ENCODE assay signal across 8 cellular contexts in the genomic region with DNA sequence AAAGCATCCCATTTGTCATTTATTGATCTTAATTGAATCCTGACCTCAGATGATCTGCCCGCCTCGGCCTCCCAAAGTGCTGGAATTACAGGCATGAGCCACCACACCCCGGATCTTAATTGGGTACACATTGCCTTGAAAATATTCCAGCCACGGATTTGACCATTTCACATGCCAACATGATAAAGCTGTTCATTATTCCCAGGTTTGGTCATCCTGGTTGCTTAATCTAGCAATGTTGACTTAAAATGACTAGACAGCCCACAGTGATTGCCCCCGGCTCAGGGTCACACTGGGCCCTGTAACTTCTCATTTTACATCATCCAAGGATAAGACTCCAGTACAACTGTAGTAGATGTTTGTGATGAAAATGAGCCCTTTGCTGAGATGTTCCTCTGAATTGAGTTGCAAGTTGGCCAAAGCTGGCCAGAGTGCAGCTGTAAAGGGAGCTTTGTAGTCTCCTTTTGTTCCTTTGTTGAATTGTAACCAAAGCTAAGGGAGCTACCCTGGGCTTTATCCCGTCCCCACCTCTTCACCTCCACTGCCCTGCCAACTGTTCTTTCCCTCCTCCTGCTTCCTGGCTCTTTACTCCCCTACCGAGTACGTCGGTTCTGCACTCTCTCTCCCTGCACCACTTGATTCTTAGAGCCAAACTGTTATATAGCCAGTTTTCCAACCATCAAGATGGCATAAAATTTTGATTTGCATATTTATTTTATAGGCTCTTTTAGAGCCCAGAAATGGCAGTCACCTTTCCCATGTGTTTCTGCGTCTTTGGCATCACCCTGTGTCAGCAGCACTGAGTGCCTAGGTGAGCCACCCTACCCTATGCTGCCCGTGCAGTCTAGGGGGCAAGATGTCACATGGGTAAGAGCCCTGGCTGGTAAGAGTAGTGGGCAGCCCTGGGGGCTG.
DNase-seq lines count a peak whose midpoint lies in the region; ATAC-seq, FAIRE-seq and TF ChIP-seq lines count a peak whose summit lies in the region.

No MANE protein-coding gene starts in this region.

- in situ Hi-C loops in astrocyte of the cerebellum (cut with HindIII; ENCODE audit: low sequenced_read_pairs), result no loop called here

- DNase-seq in AG09309 (ENCODE audit: low read depth) (peak; percentile 100), HTR-8/SVneo (ENCODE audit: insufficient read length, low spot score) (peak; percentile 99), astrocyte of the cerebellum (ENCODE audit: low read depth) (peak; percentile 73), mesenchymal stem cell (peak; percentile 91), SW 1271 (lab: John Stamatoyannopoulos, UW) (no peak), SHP77 (lab: John Stamatoyannopoulos, UW) (no peak)

- peak overlapping the region in 1 of 2 experiments; percentile 75 for H3K4ac ChIP-seq in mesenchymal stem cell (ENCODE audit: low read depth in 1 of 2, low read length in 2 of 2)

- H2BK120ac ChIP-seq in mesenchymal stem cell (ENCODE audit: low read depth, low read length), result peak overlapping the region; percentile 36

- no peak for TF ChIP-seq CTCF in AG09309 (IDR thresholded peaks at IDR 0.05; ENCODE audit: control insufficient read depth, insufficient read depth, low read depth, low read length, missing control alignments)
- no peak for TF ChIP-seq CTCF in astrocyte of the cerebellum (IDR thresholded peaks at IDR 0.05; ENCODE audit: low read depth, low read length, missing control alignments)

- no peak overlapping the region for H4K8ac ChIP-seq in mesenchymal stem cell (ENCODE audit: low read length)

- H3K18ac ChIP-seq in mesenchymal stem cell (ENCODE audit: low read depth in 1 of 2, low read length in 2 of 2), result peak overlapping the region in 1 of 2 experiments; percentile 99

- H3K36me3 ChIP-seq in mesenchymal stem cell (ENCODE audit: control insufficient read depth in 1 of 2, insufficient read depth in 2 of 2, low read depth in 1 of 2, low read length in 2 of 2), result no peaks in the 10 kb centered on the region

- H4K91ac ChIP-seq in mesenchymal stem cell (ENCODE audit: low read length), result peak overlapping the region; percentile 66

- peak overlapping the region; percentile 99 for H2AK5ac ChIP-seq in mesenchymal stem cell (ENCODE audit: low read length, severe bottlenecking)

- peak overlapping the region; percentile 71 for H2BK5ac ChIP-seq in mesenchymal stem cell (ENCODE audit: low read depth, low read length, poor library complexity, severe bottlenecking)

- no peaks in the 10 kb centered on the region for H3K9me3 ChIP-seq in mesenchymal stem cell (ENCODE audit: control insufficient read depth, low read length)

- peak overlapping the region in 1 of 2 experiments; percentile 72 for H3K14ac ChIP-seq in mesenchymal stem cell (ENCODE audit: low read length in 2 of 2)

- ATAC-seq in GM19467 (IDR thresholded peaks at IDR 0.05; ENCODE audit: unreplicated experiment) (no peak), HG03342 (IDR thresholded peaks at IDR 0.05; ENCODE audit: unreplicated experiment) (no peak)

- H3K4me2 ChIP-seq in mesenchymal stem cell (ENCODE audit: low read length, poor library complexity, severe bottlenecking), result no peak overlapping the region

- H3K27me3 ChIP-seq in mesenchymal stem cell (ENCODE audit: control insufficient read depth in 1 of 2, insufficient read depth in 1 of 2, low read length in 2 of 2), result no peaks in the 10 kb centered on the region

- WGBS in mesenchymal stem cell, result 72% methylated on average over 10 of the region's 11 CpGs

- H2BK15ac ChIP-seq in mesenchymal stem cell (ENCODE audit: low read depth, poor library complexity, severe bottlenecking), result no peak overlapping the region

- H2AFZ ChIP-seq in mesenchymal stem cell (ENCODE audit: low read depth, low read length), result no peak overlapping the region

- no peak overlapping the region for H3K4me3 ChIP-seq in AG09309 (ENCODE audit: control insufficient read depth, low read depth, low read length)
- H3K4me3 ChIP-seq in astrocyte of the cerebellum (ENCODE audit: low read depth, low read length), result no peak overlapping the region
- H3K4me3 ChIP-seq in mesenchymal stem cell (ENCODE audit: insufficient read depth in 1 of 2, low read depth in 1 of 2, low read length in 2 of 2), result no peak overlapping the region

- peaks cover 4% of the 10 kb centered on the region for H3K79me1 ChIP-seq in mesenchymal stem cell (replicated peaks; ENCODE audit: low read length, poor library complexity, severe bottlenecking)

- H3K9ac ChIP-seq in mesenchymal stem cell (ENCODE audit: low read length), result peak overlapping the region; percentile 48

- H3K27ac ChIP-seq in mesenchymal stem cell (ENCODE audit: low read length, poor library complexity, severe bottlenecking), result peak overlapping the region; percentile 86

- H3K4me1 ChIP-seq in mesenchymal stem cell (ENCODE audit: control insufficient read depth, insufficient read depth, low read depth, low read length), result peaks cover 31% of the 10 kb centered on the region

- H2BK12ac ChIP-seq in mesenchymal stem cell (ENCODE audit: low read length in 2 of 2), result peak overlapping the region in 1 of 2 experiments; percentile 94

- peak; percentile 99 for FAIRE-seq in HTR-8/SVneo (lab: Jason Lieb, UNC)

- no peak overlapping the region for H3K23ac ChIP-seq in mesenchymal stem cell (ENCODE audit: low read length in 2 of 2)

Comparison
In these comparisons a context has a peak if more than half of its experiments do, and no peak if none do; other contexts are left out.
1. DNase-seq: peak in AG09309 (single experiment), HTR-8/SVneo (single experiment), astrocyte of the cerebellum (single experiment) and mesenchymal stem cell (single experiment); none in SW 1271 (0 of 2) and SHP77 (0 of 2).